10 cellular contexts compared by ENCODE assay signal in genomic region chr3:73848173-73848751, GRCh38.
DNase-seq lines count a peak whose midpoint lies in the region; ATAC-seq, FAIRE-seq and TF ChIP-seq lines count a peak whose summit lies in the region.
"Had no signal": no experiment of that assay in that cellular context is flagged by ENCODE, and none has a peak within 500 bp of the region (broad histone marks: within the 10 kb centered on the region; RNA-seq: fewer than 3 reads in every experiment).

No MANE protein-coding gene starts in this region.

- H3K27ac Mint-ChIP-seq in activated CD8-positive, alpha-beta T cell treated with anti-CD3 and anti-CD28 coated beads, Interleukin-2, amount 10 ng/mL, durations not matched to agents 7 days and 5 days, result no peak overlapping the region
- H3K27ac Mint-ChIP-seq: stimulated activated naive CD8-positive, alpha-beta T cell treated with anti-CD3 and anti-CD28 coated beads, Interleukin-15, Interleukin-2, amounts not matched to agents 100 ng/mL and 50 ng/mL, for 24 hours had no signal

- TF ChIP-seq RAD21 in GM12878 (IDR thresholded peaks at IDR 0.05; ENCODE audit: insufficient read depth, low read depth, low read length), result peak; percentile 49

- DNase-seq in D341Med (ENCODE audit: low spot score) (peak; percentile 37), NAMALWA (ENCODE audit: low spot score) (peak; percentile 4), GM12878 (ENCODE audit: low read depth, low spot score) (no peak), left lobe of liver (ENCODE audit: low spot score) (no peak), GM12892 (ENCODE audit: insufficient read length) (no peak), dermis blood vessel endothelial cell (no peak)
- DNase-seq in activated CD8-positive, alpha-beta T cell treated with anti-CD3 and anti-CD28 coated beads, Interleukin-2, amount 10 ng/mL, durations not matched to agents 7 days and 5 days, result no peak

- H2AFZ ChIP-seq in GM12878 (ENCODE audit: control insufficient read depth, low read depth, low read length), result no peak overlapping the region

- POLR2A ChIA-PET in GM12878 (lab: Charles Lee), result no interaction called here
- POLR2A ChIA-PET in activated CD8-positive, alpha-beta T cell treated with anti-CD3 and anti-CD28 coated beads, Interleukin-2, amount 10 ng/mL, durations not matched to agents 7 days and 5 days (lab: Charles Lee), result no interaction called here

- H3K27me3 ChIP-seq in GM12878 (replicated peaks in 1 of 2; ENCODE audit: control insufficient read depth in 2 of 2, insufficient read depth in 2 of 2, low read length in 1 of 2), result no peaks in the 10 kb centered on the region

- no peaks in the 10 kb centered on the region for H3K4me1 Mint-ChIP-seq in activated CD8-positive, alpha-beta T cell treated with anti-CD3 and anti-CD28 coated beads, Interleukin-2, amount 10 ng/mL, durations not matched to agents 7 days and 5 days (ENCODE audit: low read depth)

- no peaks in the 10 kb centered on the region for H3K27me3 Mint-ChIP-seq in activated CD8-positive, alpha-beta T cell treated with anti-CD3 and anti-CD28 coated beads, Interleukin-2, amount 10 ng/mL, durations not matched to agents 7 days and 5 days (ENCODE audit: low read depth)
- H3K27me3 Mint-ChIP-seq: stimulated activated naive CD8-positive, alpha-beta T cell treated with anti-CD3 and anti-CD28 coated beads, Interleukin-15, Interleukin-2, amounts not matched to agents 100 ng/mL and 50 ng/mL, for 24 hours had no signal

- no peak overlapping the region for H3K4me3 Mint-ChIP-seq in activated CD8-positive, alpha-beta T cell treated with anti-CD3 and anti-CD28 coated beads, Interleukin-2, amount 10 ng/mL, durations not matched to agents 7 days and 5 days
- H3K4me3 Mint-ChIP-seq: stimulated activated naive CD8-positive, alpha-beta T cell treated with anti-CD3 and anti-CD28 coated beads, Interleukin-15, Interleukin-2, amounts not matched to agents 100 ng/mL and 50 ng/mL, for 24 hours had no signal

- CTCF ChIA-PET in GM12878 (lab: Yijun Ruan, JAX), result interaction anchor here (0.6 to 1.9 kb wide), 6 partner anchors 11 to 1050 kb away, joined by 3 to 9 read pairs (median 4); no protein-coding TSS in a partner anchor
- CTCF ChIA-PET in activated CD8-positive, alpha-beta T cell treated with anti-CD3 and anti-CD28 coated beads, Interleukin-2, amount 10 ng/mL, durations not matched to agents 7 days and 5 days (lab: Charles Lee), result interaction anchor here (0.9 to 1.9 kb wide), 2 partner anchors 11 to 18 kb away, joined by 4 read pairs; no protein-coding TSS in a partner anchor

- H3K9ac ChIP-seq in GM12878 (ENCODE audit: control insufficient read depth, insufficient read depth, low read length), result no peak overlapping the region

- H3K9me3 ChIP-seq in GM12878 (replicated peaks; ENCODE audit: control insufficient read depth, insufficient read depth, low read length), result no peaks in the 10 kb centered on the region

- 0% methylated on average over 4 of the region's 4 CpGs for WGBS in GM12878 (ENCODE audit: insufficient coverage, insufficient replicate concordance, low lambda C conversion rate, missing lambda C conversion rate)

- 0 out of 3 replicates have a peak, but pooled peaks have one; percentile 36 for ATAC-seq in GM12878
- peak; percentile 71 for ATAC-seq in left lobe of liver
- no peak for ATAC-seq in HG02678 (IDR thresholded peaks at IDR 0.05; ENCODE audit: unreplicated experiment)
- ATAC-seq in activated CD8-positive, alpha-beta T cell treated with anti-CD3 and anti-CD28 coated beads, Interleukin-2, amount 10 ng/mL, durations not matched to agents 7 days and 5 days, result no peak

- intact Hi-C loops in GM12878 (cut with micrococcal nuclease; ENCODE audit: unreplicated experiment), result loop anchor here (1.0 kb wide), 1 partner anchor 340 kb away; no protein-coding TSS in a partner anchor

- no peak overlapping the region for H3K4me2 ChIP-seq in GM12878 (ENCODE audit: control insufficient read depth, insufficient read depth)

- SMC1A ChIA-PET in GM12878 (lab: Charles Lee; ENCODE audit: uncharacterized antibody, unreplicated experiment), result interaction anchor here (0.9 to 1.3 kb wide), 3 partner anchors 11 to 340 kb away, joined by 3 to 8 read pairs (median 3); no protein-coding TSS in a partner anchor

- peak; percentile 30 to 44 (median 35); a peak in 4 of 6 replicates for TF ChIP-seq CTCF in GM12878 (IDR thresholded peaks at IDR 0.05 in 2 of 3, conservative IDR thresholded peaks at IDR 0.05 in 1 of 3; ENCODE audit: control insufficient read depth in 2 of 3, extremely low read depth in 1 of 3, insufficient read depth in 1 of 3, low read depth in 3 of 3, low read length in 3 of 3)

- no peaks in the 10 kb centered on the region for H3K4me1 ChIP-seq in GM12878 (ENCODE audit: control insufficient read depth, insufficient read depth, low read length)

- no peaks in the 10 kb centered on the region for H3K79me2 ChIP-seq in GM12878 (ENCODE audit: control insufficient read depth, insufficient read depth, low read length)

- H3K27ac ChIP-seq in GM12878 (ENCODE audit: control insufficient read depth, insufficient read depth), result no peak overlapping the region

- H3K9me3 Mint-ChIP-seq in activated CD8-positive, alpha-beta T cell treated with anti-CD3 and anti-CD28 coated beads, Interleukin-2, amount 10 ng/mL, durations not matched to agents 7 days and 5 days (ENCODE audit: insufficient read depth), result peaks cover 5% of the 10 kb centered on the region

- TF ChIP-seq POLR2A in GM12878 (IDR thresholded peaks at IDR 0.05; ENCODE audit: low read depth, low read length), result no peak
- TF ChIP-seq POLR2A in GM12892 (IDR thresholded peaks at IDR 0.05; ENCODE audit: low read depth, low read length), result no peak

- in situ Hi-C loops in GM12878 (cut with MboI), result no loop called here

- FAIRE-seq in GM12878 (lab: Jason Lieb, UNC) (no peak), GM12892 (lab: Jason Lieb, UNC) (no peak)
- FAIRE-seq: endothelial cell of umbilical vein had no signal

- RAD21 ChIA-PET in GM12878 (lab: Charles Lee; ENCODE audit: unreplicated experiment), result interaction anchor here (1.1 kb wide), 1 partner anchor 336 kb away, joined by 3 read pairs; no protein-coding TSS in a partner anchor

- no peak for TF ChIP-seq EP300 in GM12878 (IDR thresholded peaks at IDR 0.05; ENCODE audit: borderline replicate concordance in 1 of 2, control insufficient read depth in 1 of 2, low read depth in 2 of 2, low read length in 2 of 2)

- no peak overlapping the region for H3K4me3 ChIP-seq in GM12878

- BruUV-seq in GM12878 (replicated peaks; lab: Mats Ljungman, UMichigan), result no TSS peak

- H3K36me3 Mint-ChIP-seq in activated CD8-positive, alpha-beta T cell treated with anti-CD3 and anti-CD28 coated beads, Interleukin-2, amount 10 ng/mL, durations not matched to agents 7 days and 5 days (ENCODE audit: low read depth), result no peaks in the 10 kb centered on the region

- no peaks in the 10 kb centered on the region for H3K36me3 ChIP-seq in GM12878 (ENCODE audit: control insufficient read depth in 2 of 2, insufficient read depth in 2 of 2, low read length in 1 of 2)

- no peaks in the 10 kb centered on the region for H4K20me1 ChIP-seq in GM12878 (ENCODE audit: control insufficient read depth, insufficient read depth)

TF ChIP-seq in GM12878, 131 proteins besides CTCF, POLR2A, EP300 and RAD21 (continues in another document):
- TF ChIP-seq CBFB (IDR thresholded peaks at IDR 0.05; ENCODE audit: low read depth), result no peak
- no peak for TF ChIP-seq POLR2AphosphoS5 (IDR thresholded peaks at IDR 0.05; ENCODE audit: low read length)
- TF ChIP-seq ZBTB40 (IDR thresholded peaks at IDR 0.05; ENCODE audit: borderline replicate concordance), result no peak
- no peak for TF ChIP-seq NRF1 (conservative IDR thresholded peaks at IDR 0.05; ENCODE audit: low read depth, low read length)
- no peak for TF ChIP-seq JUND (IDR thresholded peaks at IDR 0.05; ENCODE audit: low read depth, low read length)
- no peak for TF ChIP-seq MTA2 (IDR thresholded peaks at IDR 0.05; ENCODE audit: low read depth)

Comparison
In these comparisons a context has a peak if more than half of its experiments do, and no peak if none do; other contexts are left out.
1. DNase-seq: peak in D341Med (single experiment) and NAMALWA (single experiment); none in GM12878 (single experiment), left lobe of liver (single experiment), GM12892 (single experiment), activated CD8-positive, alpha-beta T cell treated with anti-CD3 and anti-CD28 coated beads, Interleukin-2, amount 10 ng/mL, durations not matched to agents 7 days and 5 days (single experiment) and dermis blood vessel endothelial cell (single experiment).
2. ATAC-seq: peak in GM12878 (single experiment) and left lobe of liver (single experiment); none in HG02678 (single experiment) and activated CD8-positive, alpha-beta T cell treated with anti-CD3 and anti-CD28 coated beads, Interleukin-2, amount 10 ng/mL, durations not matched to agents 7 days and 5 days (single experiment).